In the genomic region with DNA sequence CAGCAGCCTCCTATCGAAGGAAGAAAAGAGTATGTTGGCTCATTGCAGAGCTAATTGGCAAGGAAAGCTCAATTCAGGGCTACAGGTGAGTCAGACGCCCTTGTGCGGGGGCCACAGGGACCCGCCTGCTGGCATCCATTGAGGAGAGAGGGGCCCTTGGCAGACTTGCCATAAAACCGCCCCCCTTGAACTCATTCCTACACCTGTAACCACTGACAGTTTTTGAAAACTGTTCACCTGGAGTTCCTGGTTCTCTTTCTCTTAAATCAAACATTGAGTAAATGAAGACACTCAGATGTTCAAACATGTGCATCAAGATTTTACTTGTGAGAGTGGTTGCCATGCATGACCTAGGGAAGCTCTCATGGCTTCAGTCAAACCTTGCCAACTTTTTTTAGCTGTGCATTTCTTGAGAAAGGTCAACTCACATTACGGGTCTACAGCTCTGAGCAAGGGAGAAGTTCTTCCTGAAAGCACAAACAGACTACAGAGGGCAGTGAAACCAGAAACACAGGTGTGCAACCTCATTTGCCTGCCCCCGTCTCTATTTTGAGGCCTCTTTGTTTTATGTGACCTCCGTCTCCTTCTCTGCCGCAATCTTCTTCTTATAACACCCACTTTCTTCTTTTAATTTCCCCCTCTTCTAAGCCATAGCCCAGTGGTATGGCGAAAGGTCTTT, we compare ENCODE assay signal across 9 cellular contexts.
DNase-seq lines count a peak whose midpoint lies in the region; ATAC-seq, FAIRE-seq and TF ChIP-seq lines count a peak whose summit lies in the region.
"Had no signal": no experiment of that assay in that cellular context is flagged by ENCODE, and none has a peak within 500 bp of the region (broad histone marks: within the 10 kb centered on the region; RNA-seq: fewer than 3 reads in every experiment).

No MANE protein-coding gene starts in this region.

- FAIRE-seq in K562 (lab: Jason Lieb, UNC), result no peak

- H3K9me3 Mint-ChIP-seq in endothelial cell (ENCODE audit: unreplicated experiment), result no peaks in the 10 kb centered on the region

- 58% methylated on average over 10 of the region's 10 CpGs for WGBS in K562 (ENCODE audit: insufficient coverage, low coverage, missing lambda C conversion rate)
- WGBS in tibial nerve, 2 donors, result 82 to 85% methylated on average over 10 of the region's 10 CpGs

- TF ChIP-seq EP300 in K562 (IDR thresholded peaks at IDR 0.05; ENCODE audit: low read length) (0 out of 2 replicates have a peak, but pooled peaks have one; percentile 27), tibial nerve (IDR thresholded peaks at IDR 0.05) (no peak)

- POLR2A ChIA-PET in K562 (lab: Yijun Ruan, JAX), result interaction anchor here (0.9 to 1.5 kb wide), 7 partner anchors 8 to 138 kb away, joined by 3 to 9 read pairs (median 3); no protein-coding TSS in a partner anchor

- H3K27ac Mint-ChIP-seq in endothelial cell (ENCODE audit: unreplicated experiment), result no peak overlapping the region

- H3K27ac ChIP-seq in K562 (ENCODE audit: extremely low read depth, low read depth, low read length) (peak overlapping the region; percentile 85), tibial nerve (no peak overlapping the region)
- H3K27ac ChIP-seq: ovary had no signal

- TF ChIP-seq CTCF in K562 (IDR thresholded peaks at IDR 0.05 in 2 of 3, conservative IDR thresholded peaks at IDR 0.05 in 1 of 3; ENCODE audit: insufficient read depth in 2 of 3, low read depth in 1 of 3, low read length in 3 of 3), result no peak
- no peak for TF ChIP-seq CTCF in endothelial cell (IDR thresholded peaks at IDR 0.05; ENCODE audit: unreplicated experiment)
- no peak for TF ChIP-seq CTCF in tibial nerve (IDR thresholded peaks at IDR 0.05)

- intact Hi-C loops in K562 (cut with micrococcal nuclease), result loop anchor here (1.0 to 5.0 kb wide), 4 partner anchors 60 to 140 kb away; a partner anchor contains a TSS

- H3K4me3 ChIP-seq in K562 (no peak overlapping the region), tibial nerve (no peak overlapping the region)
- H3K4me3 ChIP-seq: ovary had no signal

- BruUV-seq in K562 (replicated peaks; lab: Mats Ljungman, UMichigan), result no TSS peak

- peak overlapping the region in 1 of 2 experiments; percentile 58; a peak in 2 of 4 replicates for H3K9ac ChIP-seq in K562 (ENCODE audit: insufficient read depth in 1 of 2, low read depth in 2 of 2, low read length in 2 of 2)

- CTCF ChIA-PET in K562 (lab: Yijun Ruan, JAX; ENCODE audit: low intra/inter-chr PET ratio), result no interaction called here

- H3K9me3 ChIP-seq in K562 (replicated peaks; ENCODE audit: control insufficient read depth, insufficient read depth, low read depth, low read length), result peaks cover 15% of the 10 kb centered on the region
- no peaks in the 10 kb centered on the region for H3K9me3 ChIP-seq in tibial nerve
- H3K9me3 ChIP-seq: ovary had no signal

- in situ Hi-C loops in K562 (cut with MboI), result no loop called here

- peaks cover 6% of the 10 kb centered on the region for H3K4me1 Mint-ChIP-seq in endothelial cell (ENCODE audit: unreplicated experiment)

- peak overlapping the region; percentile 67 for H3K4me2 ChIP-seq in K562 (ENCODE audit: insufficient read depth, low read length)

- DNase-seq in DMS79 treated with DMSO at 0.1 percent for 48 hours (lab: John Stamatoyannopoulos, UW) (peak; percentile 80), K562 (ENCODE audit: extremely low read depth in 1 of 4, low spot score in 3 of 4) (no peak), SHP77 (lab: John Stamatoyannopoulos, UW) (no peak), NCI-H2081 (lab: John Stamatoyannopoulos, UW) (no peak), endothelial cell (ENCODE audit: low spot score) (no peak), tibial nerve (ENCODE audit: low spot score in 2 of 2) (no peak)

- no peaks in the 10 kb centered on the region for H4K20me1 ChIP-seq in K562 (replicated peaks; ENCODE audit: control insufficient read depth, insufficient read depth, low read length)

- H2AFZ ChIP-seq in K562 (ENCODE audit: low read depth, low read length), result no peak overlapping the region

- H3K27me3 Mint-ChIP-seq in endothelial cell (ENCODE audit: unreplicated experiment), result peaks cover 2% of the 10 kb centered on the region

- H3K9me1 ChIP-seq in K562 (ENCODE audit: control insufficient read depth, insufficient read depth, low read length), result peaks cover 5% of the 10 kb centered on the region

- TF ChIP-seq POLR2A in K562 (conservative IDR thresholded peaks at IDR 0.05), result no peak
- TF ChIP-seq POLR2A in tibial nerve (IDR thresholded peaks at IDR 0.05), result no peak

- H3K4me1 ChIP-seq in K562 (replicated peaks in 1 of 2; ENCODE audit: control insufficient read depth in 2 of 2, insufficient read depth in 2 of 2, low read length in 2 of 2) (peaks cover 28 to 69% of the 10 kb centered on the region in 2 experiments), tibial nerve (peaks cover 0 to 15% (median 0%) of the 10 kb centered on the region in 4 donors)

- ATAC-seq in GM19372 (IDR thresholded peaks at IDR 0.05; ENCODE audit: low read depth, unreplicated experiment) (peak; percentile 70), HG03175 (IDR thresholded peaks at IDR 0.05; ENCODE audit: unreplicated experiment) (peak; percentile 70), K562 (no peak)

- peaks cover 22% of the 10 kb centered on the region; the same call in 2 of the 3 replicates for H3K36me3 ChIP-seq in K562 (ENCODE audit: control insufficient read depth, insufficient read depth, low read length)
- no peaks in the 10 kb centered on the region for H3K36me3 ChIP-seq in tibial nerve
- H3K36me3 ChIP-seq: ovary had no signal

- no peaks in the 10 kb centered on the region for H3K27me3 ChIP-seq in K562 (ENCODE audit: control insufficient read depth in 2 of 2, insufficient read depth in 2 of 2, low read length in 2 of 2)
- H3K27me3 ChIP-seq in tibial nerve, result no peaks in the 10 kb centered on the region
- H3K27me3 ChIP-seq: ovary had no signal

- H3K79me2 ChIP-seq in K562 (ENCODE audit: control insufficient read depth, insufficient read depth, low read length), result no peaks in the 10 kb centered on the region; the same call in 2 of the 3 replicates

- H3K36me3 Mint-ChIP-seq in endothelial cell (ENCODE audit: low read depth, unreplicated experiment), result no peaks in the 10 kb centered on the region

- TF ChIP-seq RAD21 in K562 (CRISPR knock-in tag; conservative IDR thresholded peaks at IDR 0.05 in 1 of 2, IDR thresholded peaks at IDR 0.05 in 1 of 2), result no peak

- no peak overlapping the region for H3K4me3 Mint-ChIP-seq in endothelial cell (ENCODE audit: unreplicated experiment)

TF ChIP-seq in K562, 482 proteins besides CTCF, POLR2A, EP300 and RAD21 (continues in another document):
- TF ChIP-seq ELF2 (CRISPR knock-in tag; IDR thresholded peaks at IDR 0.05) (no peak), HMG20A (CRISPR knock-in tag; conservative IDR thresholded peaks at IDR 0.05) (0 out of 2 replicates have a peak, but pooled peaks have one; percentile 38)
- TF ChIP-seq, protein P1, sequence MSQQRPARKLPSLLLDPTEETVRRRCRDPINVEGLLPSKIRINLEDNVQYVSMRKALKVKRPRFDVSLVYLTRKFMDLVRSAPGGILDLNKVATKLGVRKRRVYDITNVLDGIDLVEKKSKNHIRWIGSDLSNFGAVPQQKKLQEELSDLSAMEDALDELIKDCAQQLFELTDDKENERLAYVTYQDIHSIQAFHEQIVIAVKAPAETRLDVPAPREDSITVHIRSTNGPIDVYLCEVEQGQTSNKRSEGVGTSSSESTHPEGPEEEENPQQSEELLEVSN (IDR thresholded peaks at IDR 0.05; ENCODE audit: borderline replicate concordance in 1 of 2, extremely low read depth in 1 of 2, insufficient read depth in 1 of 2, insufficient read length in 1 of 2, low read depth in 1 of 2, low read length in 1 of 2, poor library complexity in 1 of 2, severe bottlenecking in 1 of 2), result peak in 1 of 2 experiments; percentile 41
